Comparison of ENCODE assay signal across 1 cellular context in genomic region chr18:48138211-48138610, GRCh38.
TF ChIP-seq lines count a peak whose summit lies in the region.

No MANE protein-coding gene starts in this region.

TF ChIP-seq in H1, 55 proteins besides CTCF, POLR2A, EP300 and RAD21:
- TF ChIP-seq RXRA (IDR thresholded peaks at IDR 0.05; ENCODE audit: insufficient read depth, low read depth, low read length) (no peak), SAP30 (IDR thresholded peaks at IDR 0.05; ENCODE audit: insufficient read depth, insufficient replicate concordance, low read length) (no peak), GTF2F1 (IDR thresholded peaks at IDR 0.05; ENCODE audit: borderline replicate concordance, low read depth, low read length) (no peak), BACH1 (IDR thresholded peaks at IDR 0.05; ENCODE audit: low read length) (no peak), KDM4A (IDR thresholded peaks at IDR 0.05; ENCODE audit: low read depth, low read length, severe bottlenecking) (no peak), MAFK (IDR thresholded peaks at IDR 0.05; ENCODE audit: low read depth, low read length) (no peak), CTBP2 (IDR thresholded peaks at IDR 0.05; ENCODE audit: borderline replicate concordance, insufficient read depth, insufficient read length, low read length) (no peak), CBX5 (IDR thresholded peaks at IDR 0.05; ENCODE audit: low read depth, low read length) (no peak), JUND (IDR thresholded peaks at IDR 0.05; ENCODE audit: low read length) (no peak)
- TF ChIP-seq, protein P1, sequence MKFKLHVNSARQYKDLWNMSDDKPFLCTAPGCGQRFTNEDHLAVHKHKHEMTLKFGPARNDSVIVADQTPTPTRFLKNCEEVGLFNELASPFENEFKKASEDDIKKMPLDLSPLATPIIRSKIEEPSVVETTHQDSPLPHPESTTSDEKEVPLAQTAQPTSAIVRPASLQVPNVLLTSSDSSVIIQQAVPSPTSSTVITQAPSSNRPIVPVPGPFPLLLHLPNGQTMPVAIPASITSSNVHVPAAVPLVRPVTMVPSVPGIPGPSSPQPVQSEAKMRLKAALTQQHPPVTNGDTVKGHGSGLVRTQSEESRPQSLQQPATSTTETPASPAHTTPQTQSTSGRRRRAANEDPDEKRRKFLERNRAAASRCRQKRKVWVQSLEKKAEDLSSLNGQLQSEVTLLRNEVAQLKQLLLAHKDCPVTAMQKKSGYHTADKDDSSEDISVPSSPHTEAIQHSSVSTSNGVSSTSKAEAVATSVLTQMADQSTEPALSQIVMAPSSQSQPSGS (IDR thresholded peaks at IDR 0.05; ENCODE audit: low read length), result no peak
